14 cellular contexts compared by ENCODE assay signal in the genomic region with DNA sequence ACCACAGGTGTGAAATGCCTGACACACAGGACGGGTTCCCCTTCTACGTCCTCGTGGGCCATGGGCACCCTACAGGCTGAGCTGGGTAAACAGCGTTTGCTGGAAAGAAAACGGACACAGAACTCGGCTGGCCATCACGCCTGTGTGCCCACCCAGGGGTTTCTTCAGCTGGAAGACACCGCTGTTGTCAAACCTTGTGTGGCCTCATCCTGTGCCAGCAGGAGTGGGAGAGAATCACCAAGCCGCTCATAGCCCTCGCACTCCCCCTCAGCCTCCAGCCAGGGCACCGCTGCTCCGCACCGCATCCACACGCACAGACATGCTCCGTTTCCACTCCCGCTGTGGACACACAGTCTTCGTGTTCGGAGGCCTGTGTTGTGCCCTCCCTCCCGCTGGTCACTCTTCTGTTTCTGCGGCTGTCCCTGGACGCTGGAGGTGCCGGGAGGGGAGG.
"Had no signal": no experiment of that assay in that cellular context is flagged by ENCODE, and none has a peak within 500 bp of the region (broad histone marks: within the 10 kb centered on the region; RNA-seq: fewer than 3 reads in every experiment).

No MANE protein-coding gene starts in this region.

- H3K9me3 ChIP-seq: ascending aorta, ovary, tibial nerve had no signal

- H3K4me1 ChIP-seq: ascending aorta had no signal

- H3K4me1 Mint-ChIP-seq: activated B cell treated with CpG ODN at 0.5 μM for 24 hours; activated CD4-positive, alpha-beta T cell treated with anti-CD3 and anti-CD28 coated beads, Interleukin-2, amount 10 ng/mL, durations not matched to agents 24 days and 14 days had no signal

- H3K27me3 ChIP-seq: ascending aorta, ovary, tibial nerve had no signal

- DNase-seq: activated B cell treated with CpG ODN at 0.5 μM for 24 hours; activated CD4-positive, alpha-beta T cell treated with anti-CD3 and anti-CD28 coated beads, Interleukin-2, amount 10 ng/mL, durations not matched to agents 24 days and 14 days; activated CD8-positive, alpha-beta memory T cell treated with anti-CD3 and anti-CD28 coated beads, Interleukin-2, amount 50 U/mL, for 48 hours; activated CD8-positive, alpha-beta T cell treated with anti-CD3 and anti-CD28 coated beads, Interleukin-2, amount 10 ng/mL, durations not matched to agents 7 days and 5 days; activated naive CD4-positive, alpha-beta T cell; activated T-cell treated with anti-CD3 and anti-CD28 coated beads, Interleukin-2, amount 50 U/mL, for 72 hours; stimulated activated CD4-positive, alpha-beta T cell treated with anti-CD3 and anti-CD28 coated beads, Interleukin-4, amount 100 ng/mL, for 24 hours; stimulated activated naive CD4-positive, alpha-beta T cell treated with Interleukin-2 at 50 U/mL for 16 hours; substantia nigra had no signal

- H3K27ac ChIP-seq: ascending aorta, dorsolateral prefrontal cortex, ovary, tibial nerve had no signal

- H3K36me3 ChIP-seq: ascending aorta, ovary, tibial nerve had no signal

- H3K4me3 ChIP-seq: ascending aorta, dorsolateral prefrontal cortex, ovary, tibial nerve had no signal

- H3K4me3 Mint-ChIP-seq: activated B cell treated with CpG ODN at 0.5 μM for 24 hours; activated CD4-positive, alpha-beta T cell treated with anti-CD3 and anti-CD28 coated beads, Interleukin-2, amount 10 ng/mL, durations not matched to agents 24 days and 14 days; activated CD8-positive, alpha-beta T cell treated with anti-CD3 and anti-CD28 coated beads, Interleukin-2, amount 10 ng/mL, durations not matched to agents 7 days and 5 days; activated T-cell treated with anti-CD3 and anti-CD28 coated beads, Interleukin-2, amount 50 U/mL, for 72 hours had no signal

- H3K9me3 Mint-ChIP-seq: activated B cell treated with CpG ODN at 0.5 μM for 24 hours; activated CD4-positive, alpha-beta T cell treated with anti-CD3 and anti-CD28 coated beads, Interleukin-2, amount 10 ng/mL, durations not matched to agents 24 days and 14 days; activated T-cell treated with anti-CD3 and anti-CD28 coated beads, Interleukin-2, amount 50 U/mL, for 72 hours had no signal

- H3K27me3 Mint-ChIP-seq: activated CD4-positive, alpha-beta T cell treated with anti-CD3 and anti-CD28 coated beads, Interleukin-2, amount 10 ng/mL, durations not matched to agents 24 days and 14 days had no signal

- H3K27ac Mint-ChIP-seq: activated B cell treated with CpG ODN at 0.5 μM for 24 hours; activated CD4-positive, alpha-beta T cell treated with anti-CD3 and anti-CD28 coated beads, Interleukin-2, amount 10 ng/mL, durations not matched to agents 24 days and 14 days; activated CD8-positive, alpha-beta T cell treated with anti-CD3 and anti-CD28 coated beads, Interleukin-2, amount 10 ng/mL, durations not matched to agents 7 days and 5 days; activated T-cell treated with anti-CD3 and anti-CD28 coated beads, Interleukin-2, amount 50 U/mL, for 72 hours had no signal

- ATAC-seq: activated CD8-positive, alpha-beta T cell treated with anti-CD3 and anti-CD28 coated beads, Interleukin-2, amount 10 ng/mL, durations not matched to agents 7 days and 5 days; activated T-cell treated with anti-CD3 and anti-CD28 coated beads, Interleukin-2, amount 50 U/mL, for 72 hours; left colon had no signal
